14 cellular contexts compared by ENCODE assay signal in the genomic region with DNA sequence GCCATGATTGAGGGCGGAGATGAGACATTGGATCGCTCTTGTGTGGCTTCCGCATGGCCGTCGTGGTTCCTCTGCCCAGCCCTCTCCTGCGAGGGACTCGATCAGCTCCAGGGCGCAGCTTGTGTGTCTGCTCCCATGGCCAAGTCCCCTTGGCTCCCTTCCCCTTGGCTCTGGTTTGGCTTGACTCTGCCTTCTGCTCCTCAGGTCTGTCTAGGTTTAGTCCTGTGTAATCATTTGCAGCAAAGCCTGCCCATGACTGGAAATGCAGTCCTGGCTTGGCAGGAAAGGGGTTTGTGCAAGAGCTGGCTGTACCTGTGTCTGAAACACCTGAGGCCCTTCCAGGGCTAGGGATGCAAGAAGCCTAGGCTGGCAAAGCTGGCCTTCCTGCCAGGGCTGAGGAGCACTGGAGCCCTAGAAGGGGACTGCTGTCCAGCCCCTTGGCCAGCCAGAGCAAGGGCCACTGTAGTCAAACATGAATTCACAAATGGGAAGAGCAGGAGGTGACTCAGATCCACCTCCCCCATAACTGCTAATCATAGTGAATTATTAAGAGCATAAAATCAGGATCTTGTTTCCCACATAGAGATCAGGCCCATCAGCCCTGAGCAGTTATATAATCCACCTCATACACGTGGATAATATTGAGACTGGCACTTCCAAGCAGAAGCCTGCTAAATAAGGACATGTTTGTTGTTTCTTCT.
DNase-seq lines count a peak whose midpoint lies in the region; ATAC-seq and TF ChIP-seq lines count a peak whose summit lies in the region.
"Had no signal": no experiment of that assay in that cellular context is flagged by ENCODE, and none has a peak within 500 bp of the region (broad histone marks: within the 10 kb centered on the region; RNA-seq: fewer than 3 reads in every experiment).

No MANE protein-coding gene starts in this region.

- H3K4me3 ChIP-seq in lower leg skin (ENCODE audit: low read depth, poor library complexity, severe bottlenecking) = no peak overlapping the region
- H3K4me3 ChIP-seq in CD8-positive, alpha-beta memory T cell (ENCODE audit: low read length) = no peak overlapping the region
- H3K4me3 ChIP-seq: SK-N-MC, testis had no signal

- TF ChIP-seq CTCF in 22Rv1 (IDR thresholded peaks at IDR 0.05) (no peak), brain (conservative IDR thresholded peaks at IDR 0.05) (no peak), lower leg skin (IDR thresholded peaks at IDR 0.05) (no peak), GM13976 (IDR thresholded peaks at IDR 0.05; ENCODE audit: borderline replicate concordance, control extremely low read depth, extremely low read depth, insufficient read depth, missing control alignments) (no peak)

- no peaks in the 10 kb centered on the region for H3K4me1 ChIP-seq in CD8-positive, alpha-beta memory T cell (ENCODE audit: insufficient read depth, low read length)
- H3K4me1 ChIP-seq: testis had no signal

- TF ChIP-seq POLR2A in lower leg skin (IDR thresholded peaks at IDR 0.05) = no peak

- H3K27ac Mint-ChIP-seq in brain = peak overlapping the region in 4 of 5 experiments; percentile 56 to 78 (median 70)
- H3K27ac Mint-ChIP-seq in CD8-positive, alpha-beta memory T cell = peak overlapping the region in 1 of 8 donors; percentile 16
- H3K27ac Mint-ChIP-seq: activated CD4-positive, alpha-beta memory T cell treated with anti-CD3 and anti-CD28 coated beads, Interleukin-2, amount 10 ng/mL, durations not matched to agents 7 days and 5 days; activated naive CD8-positive, alpha-beta T cell treated with anti-CD3 and anti-CD28 coated beads, Interleukin-2, amount 10 ng/mL, durations not matched to agents 7 days and 5 days had no signal

- CTCF ChIA-PET in CD8-positive, alpha-beta memory T cell (lab: Charles Lee) = no interaction called here

- no peaks in the 10 kb centered on the region for H3K27me3 ChIP-seq in CD8-positive, alpha-beta memory T cell (ENCODE audit: insufficient read depth, low read length, poor library complexity, severe bottlenecking)
- H3K27me3 ChIP-seq: testis had no signal

- peak overlapping the region; percentile 67 for H3K27ac ChIP-seq in 22Rv1
- H3K27ac ChIP-seq in CD8-positive, alpha-beta memory T cell (ENCODE audit: low read depth, low read length) = no peak overlapping the region
- H3K27ac ChIP-seq: SK-N-MC, testis had no signal

- intact Hi-C loops in lower leg skin (cut with DNase I; ENCODE audit: low total_unique reads) = no loop called here

- H3K36me3 Mint-ChIP-seq in brain = peaks cover 16% of the 10 kb centered on the region
- H3K36me3 Mint-ChIP-seq in CD8-positive, alpha-beta memory T cell = peaks cover 5 to 10% (median 7%) of the 10 kb centered on the region in 3 donors

- WGBS in lower leg skin, 2 donors = 40 to 56% methylated on average over 9 of the region's 9 CpGs

- no peak for ATAC-seq in HG03196 (IDR thresholded peaks at IDR 0.05; ENCODE audit: unreplicated experiment)

- POLR2A ChIA-PET in CD8-positive, alpha-beta memory T cell (lab: Charles Lee) = no interaction called here

- peaks cover 0 to 15% (median 10%) of the 10 kb centered on the region in 5 experiments for H3K9me3 Mint-ChIP-seq in brain
- H3K9me3 Mint-ChIP-seq in CD8-positive, alpha-beta memory T cell = no peaks in the 10 kb centered on the region
- H3K9me3 Mint-ChIP-seq: activated CD4-positive, alpha-beta memory T cell treated with anti-CD3 and anti-CD28 coated beads, Interleukin-2, amount 10 ng/mL, durations not matched to agents 7 days and 5 days; activated naive CD8-positive, alpha-beta T cell treated with anti-CD3 and anti-CD28 coated beads, Interleukin-2, amount 10 ng/mL, durations not matched to agents 7 days and 5 days had no signal

- peaks cover 50% of the 10 kb centered on the region for H3K4me1 Mint-ChIP-seq in brain
- peaks cover 7 to 9% (median 7%) of the 10 kb centered on the region in 3 donors for H3K4me1 Mint-ChIP-seq in CD8-positive, alpha-beta memory T cell
- H3K4me1 Mint-ChIP-seq: activated CD4-positive, alpha-beta memory T cell treated with anti-CD3 and anti-CD28 coated beads, Interleukin-2, amount 10 ng/mL, durations not matched to agents 7 days and 5 days had no signal

- H3K4me3 Mint-ChIP-seq in brain = peak overlapping the region in 1 of 5 experiments; percentile 34
- no peak overlapping the region for H3K4me3 Mint-ChIP-seq in CD8-positive, alpha-beta memory T cell
- H3K4me3 Mint-ChIP-seq: activated CD4-positive, alpha-beta memory T cell treated with anti-CD3 and anti-CD28 coated beads, Interleukin-2, amount 10 ng/mL, durations not matched to agents 7 days and 5 days; activated naive CD8-positive, alpha-beta T cell treated with anti-CD3 and anti-CD28 coated beads, Interleukin-2, amount 10 ng/mL, durations not matched to agents 7 days and 5 days; neural crest cell had no signal

- DNase-seq in NCI-H146 (lab: John Stamatoyannopoulos, UW) (peak; percentile 46), lower leg skin (ENCODE audit: low spot score in 2 of 2) (peak; percentile 71 to 89), GM13976 (ENCODE audit: low spot score) (no peak), T-helper 9 cell (no peak)
- DNase-seq in CD8-positive, alpha-beta memory T cell = no peak
- DNase-seq: activated CD4-positive, alpha-beta memory T cell treated with anti-CD3 and anti-CD28 coated beads, Interleukin-2, amount 10 ng/mL, durations not matched to agents 7 days and 5 days; activated naive CD8-positive, alpha-beta T cell treated with anti-CD3 and anti-CD28 coated beads, Interleukin-2, amount 10 ng/mL, durations not matched to agents 7 days and 5 days; NCI-H187 treated with DMSO at 0.1 percent for 48 hours; testis had no signal

- H3K27me3 Mint-ChIP-seq in brain = no peaks in the 10 kb centered on the region
- no peaks in the 10 kb centered on the region for H3K27me3 Mint-ChIP-seq in CD8-positive, alpha-beta memory T cell
- H3K27me3 Mint-ChIP-seq: activated CD4-positive, alpha-beta memory T cell treated with anti-CD3 and anti-CD28 coated beads, Interleukin-2, amount 10 ng/mL, durations not matched to agents 7 days and 5 days; activated naive CD8-positive, alpha-beta T cell treated with anti-CD3 and anti-CD28 coated beads, Interleukin-2, amount 10 ng/mL, durations not matched to agents 7 days and 5 days had no signal

- no peaks in the 10 kb centered on the region for H3K9me3 ChIP-seq in CD8-positive, alpha-beta memory T cell (ENCODE audit: low read length)
- H3K9me3 ChIP-seq: testis had no signal

- in situ Hi-C loops in GM13976 (cut with MboI; ENCODE audit: low sequenced_read_pairs, unreplicated experiment) = loop anchor here (25.0 kb wide), 2 partner anchors 529 to 1079 kb away; no protein-coding TSS in a partner anchor

- no peaks in the 10 kb centered on the region for H3K36me3 ChIP-seq in CD8-positive, alpha-beta memory T cell (ENCODE audit: insufficient read depth, low read length)

Comparison
In these comparisons a context has a peak if more than half of its experiments do, and no peak if none do; other contexts are left out.
1. DNase-seq: peak in NCI-H146 (single experiment) and lower leg skin (2 of 2); none in GM13976 (single experiment), CD8-positive, alpha-beta memory T cell (0 of 5) and T-helper 9 cell (single experiment).